Comparison of ENCODE assay signal across 8 cellular contexts in genomic region chr16:3431779-3432219, GRCh38. TPM values are rescaled to one million over a fixed set of nuclear protein-coding genes. Genes with fewer than 3 reads are reported as not detected.
DNase-seq lines count a peak whose midpoint lies in the region; ATAC-seq and TF ChIP-seq lines count a peak whose summit lies in the region.

No MANE protein-coding gene starts in this region.

- H3K4me1 ChIP-seq in heart right ventricle, result no peaks in the 10 kb centered on the region

- WGBS in heart right ventricle, 2 donors, result 64 to 68% methylated on average over 26 of the region's 26 CpGs

- peak; percentile 73 for DNase-seq in KG1 (lab: John Stamatoyannopoulos, UW)
- DNase-seq in activated T-cell treated with anti-CD3 and anti-CD28 coated beads, Interleukin-2, amount 50 U/mL, for 1 hour, result peak; percentile 36
- DNase-seq in heart right ventricle, result peak; percentile 22 to 61
- DNase-seq in stimulated activated CD4-positive, alpha-beta T cell treated with anti-CD3 and anti-CD28 coated beads, TNF-alpha, amount 100 ng/mL, for 24 hours (ENCODE audit: low read depth in 3 of 3), result peak; percentile 26 to 73 (median 44)
- no peak for DNase-seq in NCI-H1694 (lab: John Stamatoyannopoulos, UW)

- ATAC-seq in heart right ventricle (peak; percentile 67 to 96 (median 77)), GM18907 (IDR thresholded peaks at IDR 0.05; ENCODE audit: unreplicated experiment) (no peak), HG02759 (IDR thresholded peaks at IDR 0.05; ENCODE audit: unreplicated experiment) (no peak), GM21723 (IDR thresholded peaks at IDR 0.05; ENCODE audit: unreplicated experiment) (no peak)

- H3K4me3 ChIP-seq in heart right ventricle, result peak overlapping the region in 8 of 10 donors; percentile 12 to 40 (median 31)

- peak overlapping the region in 1 of 10 donors; percentile 42 for H3K27ac ChIP-seq in heart right ventricle

- TF ChIP-seq CTCF in heart right ventricle (IDR thresholded peaks at IDR 0.05), result no peak

- intact Hi-C loops in heart right ventricle (cut with DNase I), result loop anchor here in 1 of 10 donors (10.0 kb wide), 2 partner anchors 63 to 117 kb away; partner anchors contain the start of gene C16orf90

- H3K9me3 ChIP-seq in heart right ventricle, result peaks cover 0 to 28% (median 0%) of the 10 kb centered on the region in 11 donors

- H3K36me3 ChIP-seq in heart right ventricle, result peaks cover 0 to 42% (median 4%) of the 10 kb centered on the region in 9 donors

- H3K27me3 ChIP-seq in heart right ventricle, result peaks cover 0 to 3% (median 0%) of the 10 kb centered on the region in 7 donors

RNA-seq across cellular contexts. Expression of gene ZNF597, which starts 11.5 kb away (rescaled TPM):
- 1 to 10 TPM; 1.1 to 2.4 (median 1.8) TPM for total RNA-seq in heart right ventricle
- under 1 TPM; 0.73 to 0.86 TPM for polyA plus RNA-seq in heart right ventricle

RNA-seq across cellular contexts. Expression of gene NAA60, which starts 11.7 kb away (rescaled TPM):
- total RNA-seq in heart right ventricle, result 10 to 100 TPM; 32.1 to 57.5 (median 37.7) TPM
- polyA plus RNA-seq in heart right ventricle, result 10 to 100 TPM; 33.5 to 41.6 TPM

RNA-seq across cellular contexts. Expression of gene ZNF174, which starts 30.8 kb away (rescaled TPM):
- 10 to 100 TPM in 4 of 10 donors, 1 to 10 TPM in 6; 7.0 to 14.4 (median 9.9) TPM for total RNA-seq in heart right ventricle
- 1 to 10 TPM; 6.5 to 6.7 TPM for polyA plus RNA-seq in heart right ventricle

RNA-seq across cellular contexts. Expression of gene ZSCAN32, which starts 31.0 kb away (rescaled TPM):
- 1 to 10 TPM; 5.0 to 9.0 (median 6.9) TPM for total RNA-seq in heart right ventricle
- 1 to 10 TPM; 6.1 to 7.0 TPM for polyA plus RNA-seq in heart right ventricle

Comparison
In these comparisons a context has a peak if more than half of its experiments do, and no peak if none do; other contexts are left out.
1. ATAC-seq: peak in heart right ventricle (8 of 8); none in GM18907 (single experiment), HG02759 (single experiment) and GM21723 (single experiment).